9 cellular contexts compared by ENCODE assay signal in genomic region chr1:37794372-37795339, GRCh38. TPM values are rescaled to one million over a fixed set of nuclear protein-coding genes. Genes with fewer than 3 reads are reported as not detected.
DNase-seq lines count a peak whose midpoint lies in the region; ATAC-seq and TF ChIP-seq lines count a peak whose summit lies in the region.
"Had no signal": no experiment of that assay in that cellular context is flagged by ENCODE, and none has a peak within 500 bp of the region (broad histone marks: within the 10 kb centered on the region; RNA-seq: fewer than 3 reads in every experiment).

No MANE protein-coding gene starts in this region.

- no peaks in the 10 kb centered on the region for H3K9me3 Mint-ChIP-seq in stimulated activated naive B cell treated with anti-CD40 and anti-IgM and Interleukin-4, amounts not matched to agents 10 μg/mL and 1 μg/mL and 100 μg/mL, for 72 hours

- H3K27me3 Mint-ChIP-seq in stimulated activated naive B cell treated with anti-CD40 and anti-IgM and Interleukin-4, amounts not matched to agents 10 μg/mL and 1 μg/mL and 100 μg/mL, for 72 hours: peaks cover 16 to 34% of the 10 kb centered on the region in 2 donors

- H3K9me3 ChIP-seq in RWPE2 (ENCODE audit: severe bottlenecking) (no peaks in the 10 kb centered on the region), left ventricle myocardium inferior (replicated peaks) (no peaks in the 10 kb centered on the region), GM23248 (ENCODE audit: low read depth) (no peaks in the 10 kb centered on the region)

- no peaks in the 10 kb centered on the region for H3K4me1 ChIP-seq in RWPE2 (ENCODE audit: insufficient read depth, poor library complexity, severe bottlenecking)
- H3K4me1 ChIP-seq in left ventricle myocardium inferior: peaks cover 23% of the 10 kb centered on the region
- H3K4me1 ChIP-seq in GM23248 (ENCODE audit: insufficient read depth): no peaks in the 10 kb centered on the region

- H3K27me3 ChIP-seq in RWPE2 (ENCODE audit: insufficient read depth, poor library complexity, severe bottlenecking) (peaks cover 11% of the 10 kb centered on the region), left ventricle myocardium inferior (ENCODE audit: low read depth) (peaks cover 24% of the 10 kb centered on the region), GM23248 (replicated peaks; ENCODE audit: insufficient read depth) (peaks cover 29% of the 10 kb centered on the region)

- no peak for TF ChIP-seq CTCF in RWPE2 (IDR thresholded peaks at IDR 0.05; ENCODE audit: poor library complexity, severe bottlenecking)
- TF ChIP-seq CTCF in left ventricle myocardium inferior (IDR thresholded peaks at IDR 0.05; ENCODE audit: borderline replicate concordance): no peak

- intact Hi-C loops in left ventricle myocardium inferior (cut with micrococcal nuclease): no loop called here

- peaks cover 15 to 21% of the 10 kb centered on the region in 2 donors for H3K36me3 Mint-ChIP-seq in stimulated activated naive B cell treated with anti-CD40 and anti-IgM and Interleukin-4, amounts not matched to agents 10 μg/mL and 1 μg/mL and 100 μg/mL, for 72 hours

- peak overlapping the region; percentile 85 for H3K4me3 Mint-ChIP-seq in stimulated activated naive B cell treated with anti-CD40 and anti-IgM and Interleukin-4, amounts not matched to agents 10 μg/mL and 1 μg/mL and 100 μg/mL, for 72 hours

- no peak overlapping the region for H2AFZ ChIP-seq in GM23248

- H3K27ac Mint-ChIP-seq in stimulated activated naive B cell treated with anti-CD40 and anti-IgM and Interleukin-4, amounts not matched to agents 10 μg/mL and 1 μg/mL and 100 μg/mL, for 72 hours: peak overlapping the region; percentile 82

- H4K20me1 ChIP-seq in GM23248 (ENCODE audit: insufficient read depth): no peaks in the 10 kb centered on the region

- no peak overlapping the region for H3K9ac ChIP-seq in GM23248

- in situ Hi-C loops in GM23248 (cut with MboI): no loop called here

- no peaks in the 10 kb centered on the region for H3K9me2 ChIP-seq in GM23248 (ENCODE audit: insufficient read depth)

- H3K4me3 ChIP-seq in RWPE2 (ENCODE audit: severe bottlenecking): peak overlapping the region; percentile 49
- peak overlapping the region; percentile 72 for H3K4me3 ChIP-seq in left ventricle myocardium inferior
- no peak overlapping the region for H3K4me3 ChIP-seq in GM23248

- DNase-seq in DMS79 (lab: John Stamatoyannopoulos, UW) (peak; percentile 21), HCEC 1CT (peak; percentile 30), RWPE2 (ENCODE audit: low spot score) (no peak), left ventricle myocardium inferior (no peak), GM23248 (no peak)
- no peak for DNase-seq in stimulated activated naive B cell treated with anti-CD40 and anti-IgM and Interleukin-4, amounts not matched to agents 10 μg/mL and 1 μg/mL and 100 μg/mL, for 72 hours
- DNase-seq in stimulated activated naive CD4-positive, alpha-beta T cell (lab: John Stamatoyannopoulos, UW): no peak

- WGBS in GM23248 (ENCODE audit: low coverage in 1 of 2, low lambda C conversion rate in 2 of 2, missing lambda C conversion rate in 2 of 2), 2 experiments: 20 to 25% methylated on average over 28 to 33 of the region's 59 CpGs

- H3F3A ChIP-seq in GM23248 (ENCODE audit: insufficient read depth): no peaks in the 10 kb centered on the region

- H3K27ac ChIP-seq in RWPE2 (ENCODE audit: poor library complexity, severe bottlenecking) (no peak overlapping the region), left ventricle myocardium inferior (replicated peaks) (no peak overlapping the region), GM23248 (no peak overlapping the region)
- H3K27ac ChIP-seq: SK-N-MC had no signal

- no peak overlapping the region for H3K4me2 ChIP-seq in GM23248 (ENCODE audit: unreplicated experiment)

- H3K36me3 ChIP-seq in RWPE2 (ENCODE audit: low read depth): no peaks in the 10 kb centered on the region
- H3K36me3 ChIP-seq in left ventricle myocardium inferior: no peaks in the 10 kb centered on the region
- no peaks in the 10 kb centered on the region for H3K36me3 ChIP-seq in GM23248 (ENCODE audit: low read depth)

- peak; percentile 13; the same call in 1 of the 3 replicates for ATAC-seq in RWPE2 (ENCODE audit: low read depth)
- ATAC-seq in stimulated activated naive B cell treated with anti-CD40 and anti-IgM and Interleukin-4, amounts not matched to agents 10 μg/mL and 1 μg/mL and 100 μg/mL, for 72 hours (replicated peaks): peak; percentile 23 to 33
- no peak for ATAC-seq in HG03378 (IDR thresholded peaks at IDR 0.05; ENCODE audit: unreplicated experiment)

- H3K79me2 ChIP-seq in GM23248 (ENCODE audit: insufficient read depth): no peaks in the 10 kb centered on the region

- peaks cover 29 to 36% of the 10 kb centered on the region in 2 donors for H3K4me1 Mint-ChIP-seq in stimulated activated naive B cell treated with anti-CD40 and anti-IgM and Interleukin-4, amounts not matched to agents 10 μg/mL and 1 μg/mL and 100 μg/mL, for 72 hours

RNA-seq across cellular contexts. Expression of gene MANEAL, which starts 1.0 kb away (rescaled TPM):
- total RNA-seq in left ventricle myocardium inferior: 1.9 TPM
- total RNA-seq in GM23248 (2014; rRNA removed; shearing (Covaris generic)): 0.65 and 1.8 TPM in 2 replicates
- polyA plus RNA-seq in GM23248 (2016; fragmentation: Nextera tagmentation; extraction: Ambion mirVana): 0.23 TPM in 1 of 2 replicates, not detected in the other

RNA-seq across cellular contexts. Expression of gene C1orf122, which starts 12.9 kb away (rescaled TPM):
- 47.3 TPM for total RNA-seq in left ventricle myocardium inferior
- 86.2 and 110 TPM in 2 replicates for total RNA-seq in GM23248 (2014; rRNA removed; shearing (Covaris generic))
- polyA plus RNA-seq in GM23248 (2016; fragmentation: Nextera tagmentation; extraction: Ambion mirVana): 103 and 108 TPM in 2 replicates

RNA-seq across cellular contexts. Expression of gene YRDC, which starts 13.4 kb away (rescaled TPM):
- 5.7 TPM for total RNA-seq in left ventricle myocardium inferior
- total RNA-seq in GM23248 (2014; rRNA removed; shearing (Covaris generic)): 22.4 and 24.9 TPM in 2 replicates
- 12.5 and 13.9 TPM in 2 replicates for polyA plus RNA-seq in GM23248 (2016; fragmentation: Nextera tagmentation; extraction: Ambion mirVana)

RNA-seq across cellular contexts. Expression of gene EPHA10, which starts 29.7 kb away (rescaled TPM):
- total RNA-seq in left ventricle myocardium inferior: 0.14 TPM
- not detected in 2 replicates for total RNA-seq in GM23248 (2014; rRNA removed; shearing (Covaris generic))
- not detected in 2 replicates for polyA plus RNA-seq in GM23248 (2016; fragmentation: Nextera tagmentation; extraction: Ambion mirVana)

Comparison
In these comparisons a context has a peak if more than half of its experiments do, and no peak if none do; other contexts are left out.
1. DNase-seq: peak in DMS79 (single experiment) and HCEC 1CT (single experiment); none in RWPE2 (single experiment), left ventricle myocardium inferior (single experiment), stimulated activated naive B cell treated with anti-CD40 and anti-IgM and Interleukin-4, amounts not matched to agents 10 μg/mL and 1 μg/mL and 100 μg/mL, for 72 hours (single experiment), stimulated activated naive CD4-positive, alpha-beta T cell (0 of 6) and GM23248 (single experiment).